13 cellular contexts compared by ENCODE assay signal in genomic region chr16:87986361-87986849, GRCh38. TPM values are rescaled to one million over a fixed set of nuclear protein-coding genes. Genes with fewer than 3 reads are reported as not detected.
DNase-seq lines count a peak whose midpoint lies in the region; ATAC-seq, FAIRE-seq and TF ChIP-seq lines count a peak whose summit lies in the region.
"Not testable (repeated sequence)": the region's sequence is repeated elsewhere in the genome, so short reads cannot be mapped to it uniquely, and the experiment has no call there.
"Had no signal": no experiment of that assay in that cellular context is flagged by ENCODE, and none has a peak within 500 bp of the region (broad histone marks: within the 10 kb centered on the region; RNA-seq: fewer than 3 reads in every experiment).

No MANE protein-coding gene starts in this region.

- H3K4me1 Mint-ChIP-seq in activated naive CD4-positive, alpha-beta T cell treated with anti-CD3 and anti-CD28 coated beads, Interleukin-2, amount 50 U/mL, for 24 hours: peaks cover 51% of the 10 kb centered on the region

- CTCF ChIA-PET in A549 (lab: Yijun Ruan, JAX): interaction anchor here (0.7 to 1.2 kb wide), 2 partner anchors 18 to 452 kb away, joined by 3 to 4 read pairs; no protein-coding TSS in a partner anchor

- peak in 1 of 2 experiments; percentile 43 for DNase-seq in A549 (ENCODE audit: low read depth in 1 of 2, low spot score in 1 of 2)
- peak; percentile 7 for DNase-seq in NCI-H2171 treated with DMSO at 0.1 percent for 48 hours (lab: John Stamatoyannopoulos, UW)
- peak; percentile 26 to 34 for DNase-seq in activated CD4-positive, alpha-beta T cell treated with anti-CD3 and anti-CD28 coated beads, Interleukin-2, amount 50 U/mL, for 4 hours
- peak; percentile 56 for DNase-seq in epithelial cell of proximal tubule (ENCODE audit: low read depth)
- peak; percentile 42 to 62 for DNase-seq in lung microvascular endothelial cell (ENCODE audit: low read depth in 2 of 2)
- DNase-seq in stimulated activated CD4-positive, alpha-beta T cell treated with anti-CD3 and anti-CD28 coated beads, Interleukin-2, amount 100 ng/mL, for 24 hours: peak; percentile 36 to 44

- H3K27me3 Mint-ChIP-seq in activated naive CD4-positive, alpha-beta T cell treated with anti-CD3 and anti-CD28 coated beads, Interleukin-2, amount 50 U/mL, for 24 hours: not testable (repeated sequence)

- H3K9me3 Mint-ChIP-seq in activated naive CD4-positive, alpha-beta T cell treated with anti-CD3 and anti-CD28 coated beads, Interleukin-2, amount 50 U/mL, for 24 hours: not testable (repeated sequence)

- peak overlapping the region in 1 of 2 experiments; percentile 65; a peak in 3 of 6 replicates for H3K27ac ChIP-seq in A549

- 56% methylated on average over 5 of the region's 5 CpGs for WGBS in A549 (ENCODE audit: missing lambda C conversion rate)

- TF ChIP-seq EP300 in A549 (IDR thresholded peaks at IDR 0.05): not testable (repeated sequence)

- not testable (repeated sequence) for H3K4me2 ChIP-seq in A549

- not testable (repeated sequence) for H3K4me3 ChIP-seq in A549; epithelial cell of proximal tubule (ENCODE audit: low read depth, low read length)

- TF ChIP-seq CTCF in A549 (IDR thresholded peaks at IDR 0.05): not testable (repeated sequence)
- TF ChIP-seq CTCF in epithelial cell of proximal tubule (conservative IDR thresholded peaks at IDR 0.05; ENCODE audit: low read depth, low read length): peak; percentile 5

- POLR2A ChIA-PET in A549 (lab: Yijun Ruan, JAX): interaction anchor here (0.6 kb wide), 1 partner anchor 13 kb away, joined by 4 read pairs; no protein-coding TSS in a partner anchor

- not testable (repeated sequence) for TF ChIP-seq POLR2A in A549 (IDR thresholded peaks at IDR 0.05; ENCODE audit: low read length)

- H3K9me3 ChIP-seq in A549: not testable (repeated sequence)

- ATAC-seq in A549: peak; percentile 40 to 49; a peak in 4 of 6 replicates
- ATAC-seq in GM18520 (IDR thresholded peaks at IDR 0.05; ENCODE audit: unreplicated experiment): peak; percentile 48

- H3K4me1 ChIP-seq in A549: peaks cover 26% of the 10 kb centered on the region

- H3K4me3 Mint-ChIP-seq in activated naive CD4-positive, alpha-beta T cell treated with anti-CD3 and anti-CD28 coated beads, Interleukin-2, amount 50 U/mL, for 24 hours: peak overlapping the region; percentile 80

- TF ChIP-seq RAD21 in A549 (conservative IDR thresholded peaks at IDR 0.05 in 1 of 2, IDR thresholded peaks at IDR 0.05 in 1 of 2): not testable (repeated sequence)

- H3K36me3 Mint-ChIP-seq in activated naive CD4-positive, alpha-beta T cell treated with anti-CD3 and anti-CD28 coated beads, Interleukin-2, amount 50 U/mL, for 24 hours: peaks cover 29% of the 10 kb centered on the region

- FAIRE-seq in A549 (lab: Jason Lieb, UNC): not testable (repeated sequence)

- H3K27ac Mint-ChIP-seq in activated naive CD4-positive, alpha-beta T cell treated with anti-CD3 and anti-CD28 coated beads, Interleukin-2, amount 50 U/mL, for 24 hours: peak overlapping the region; percentile 98

RNA-seq across cellular contexts. Expression of gene BANP, which starts 35.2 kb away (rescaled TPM):
- polyA plus RNA-seq in A549 (2011; rRNA removed) (17.1 and 18.1 TPM in 2 replicates), A549 (2017; fragmentation: RNase III; extraction: RNeasy Plus Mini Kit Qiagen cat#74134 plus additional on column Dnase treatment) (13.6 to 17.2 TPM (median 16.5 TPM) in 3 replicates)
- polyA plus RNA-seq in A549 (2012; cell fraction: cytosol; rRNA removed): 26.4 and 27.3 TPM in 2 replicates
- 52.3 and 59.7 TPM in 2 replicates for polyA plus RNA-seq in A549 (2012; cell fraction: nucleus; rRNA removed)
- polyA minus RNA-seq in A549 (2011; rRNA and poly(A)+ RNA removed): 30.8 and 44.8 TPM in 2 replicates
- total RNA-seq in epithelial cell of proximal tubule (17.6 and 23.4 TPM in 2 replicates), lung microvascular endothelial cell (9.4 and 18.8 TPM in 2 replicates)

RNA-seq across cellular contexts. Expression of gene CA5A, which starts 50.1 kb away (rescaled TPM):
- polyA plus RNA-seq in A549 (2011; rRNA removed): not detected in 2 replicates
- polyA plus RNA-seq in A549 (2012; cell fraction: cytosol; rRNA removed): not detected in 2 replicates
- not detected in 2 replicates for polyA plus RNA-seq in A549 (2012; cell fraction: nucleus; rRNA removed)
- not detected in 3 replicates for polyA plus RNA-seq in A549 (2017; fragmentation: RNase III; extraction: RNeasy Plus Mini Kit Qiagen cat#74134 plus additional on column Dnase treatment)
- not detected in 2 replicates for polyA minus RNA-seq in A549 (2011; rRNA and poly(A)+ RNA removed)
- total RNA-seq in epithelial cell of proximal tubule: not detected in 2 replicates
- not detected in 2 replicates for total RNA-seq in lung microvascular endothelial cell
- total RNA-seq: ascending aorta, HT-29, SJCRH30, suprapubic skin, WTC11 had no signal
